1 cellular context compared by ENCODE assay signal in genomic region chr2:27249077-27249890, GRCh38.
TF ChIP-seq lines count a peak whose summit lies in the region.

No MANE protein-coding gene starts in this region.

TF ChIP-seq in endothelial cell of umbilical vein, 7 proteins besides CTCF, POLR2A, EP300 and RAD21 (continued from another document):
- TF ChIP-seq GATA2 (IDR thresholded peaks at IDR 0.05; ENCODE audit: insufficient read depth, insufficient read length, low read depth, low read length) (no peak), FOS (IDR thresholded peaks at IDR 0.05; ENCODE audit: borderline replicate concordance, insufficient read depth, low read length) (no peak), MAX (IDR thresholded peaks at IDR 0.05; ENCODE audit: insufficient read depth, insufficient read length) (no peak)
